9 cellular contexts compared by ENCODE assay signal in the genomic region with DNA sequence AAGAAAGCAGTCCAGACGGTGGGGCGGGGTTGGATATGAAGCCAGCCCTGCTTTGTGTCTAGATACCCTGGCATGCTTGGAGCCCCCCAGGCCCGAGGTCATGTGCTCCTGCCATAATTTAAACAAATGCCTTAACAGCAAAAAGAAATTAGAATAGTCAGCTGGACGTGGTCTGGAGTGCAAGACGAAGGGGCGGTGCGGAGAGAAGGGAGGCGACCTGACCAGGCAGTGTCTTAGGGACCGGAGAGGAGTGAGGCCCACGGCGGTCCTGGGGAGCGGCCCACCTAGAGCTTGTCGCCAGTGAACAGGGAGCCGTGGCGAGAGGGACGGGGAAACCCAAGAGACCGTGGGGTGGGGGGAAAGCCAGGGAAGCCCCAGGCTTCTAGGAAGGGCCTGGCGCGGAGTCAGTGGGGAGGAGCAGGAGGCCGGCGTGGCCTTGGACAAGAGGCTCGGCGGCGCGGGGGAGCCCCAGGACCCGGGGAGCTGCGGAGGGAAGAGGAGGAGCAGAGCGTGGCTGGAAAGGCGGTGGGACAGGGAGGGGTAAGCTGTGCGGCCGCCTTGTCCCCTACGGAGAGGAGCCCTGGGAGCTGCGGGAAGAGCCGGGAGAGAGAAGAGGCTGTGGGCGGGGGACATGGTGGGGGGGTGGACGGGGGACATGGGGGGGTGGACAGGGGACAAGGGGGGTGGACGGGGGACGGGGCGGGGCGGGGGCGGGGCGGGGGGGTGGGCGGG.
DNase-seq lines count a peak whose midpoint lies in the region; ATAC-seq and TF ChIP-seq lines count a peak whose summit lies in the region.
"Had no signal": no experiment of that assay in that cellular context is flagged by ENCODE, and none has a peak within 500 bp of the region (broad histone marks: within the 10 kb centered on the region; RNA-seq: fewer than 3 reads in every experiment).

No MANE protein-coding gene starts in this region.

- TF ChIP-seq EP300 in ovary (IDR thresholded peaks at IDR 0.05): no peak

- H3K36me3 Mint-ChIP-seq in activated T-helper 1 cell treated with anti-CD3 and anti-CD28 coated beads, Interleukin-12 subunit alpha, Interleukin-12 subunit beta, Interleukin-2, Interleukin-4 antibody, amounts not matched to agents 30 ng/mL and 10 ng/mL and 1 ng/mL, durations not matched to agents 14 hours and 24 hours and 36 hours (ENCODE audit: low read depth): no peaks in the 10 kb centered on the region

- H3K27ac ChIP-seq in ovary: peak overlapping the region; percentile 53 to 59
- H3K27ac ChIP-seq: heart left ventricle had no signal

- no peaks in the 10 kb centered on the region for H3K27me3 ChIP-seq in ovary

- no peaks in the 10 kb centered on the region for H3K9me3 Mint-ChIP-seq in activated T-helper 1 cell treated with anti-CD3 and anti-CD28 coated beads, Interleukin-12 subunit alpha, Interleukin-12 subunit beta, Interleukin-2, Interleukin-4 antibody, amounts not matched to agents 30 ng/mL and 10 ng/mL and 1 ng/mL, durations not matched to agents 14 hours and 24 hours and 36 hours

- peak overlapping the region; percentile 14 for H3K4me3 ChIP-seq in ovary

- ATAC-seq in GM19395 (IDR thresholded peaks at IDR 0.05; ENCODE audit: unreplicated experiment): no peak

- peak; percentile 46 for DNase-seq in NCI-H2227 treated with DMSO at 0.1 percent for 48 hours (lab: John Stamatoyannopoulos, UW)
- peak; percentile 23 for DNase-seq in iPS DF 19.7 (ENCODE audit: low read depth, low spot score)
- DNase-seq in ovary: peak; percentile 73 to 88 (median 84)
- no peak for DNase-seq in activated T-helper 1 cell treated with anti-CD3 and anti-CD28 coated beads, Interleukin-12 subunit alpha, Interleukin-12 subunit beta, Interleukin-2, Interleukin-4 antibody, amounts not matched to agents 30 ng/mL and 10 ng/mL and 1 ng/mL, durations not matched to agents 14 hours and 24 hours and 36 hours (ENCODE audit: low spot score)
- no peak for DNase-seq in NCI-H510A (lab: John Stamatoyannopoulos, UW)
- DNase-seq: activated CD4-positive, alpha-beta T cell treated with anti-CD3 and anti-CD28 coated beads for 48 hours; heart left ventricle had no signal

- WGBS in ovary, 3 donors: 3 to 5% (median 3%) methylated on average over 34 to 43 of the region's 43 CpGs

- H3K9me3 ChIP-seq in ES-I3 (ENCODE audit: control insufficient read depth, insufficient read depth, low read length) (no peaks in the 10 kb centered on the region), ovary (no peaks in the 10 kb centered on the region)
- H3K9me3 ChIP-seq: heart left ventricle had no signal

- intact Hi-C loops in ovary (cut with DNase I): no loop called here
- intact Hi-C loops in activated T-helper 1 cell treated with anti-CD3 and anti-CD28 coated beads, Interleukin-12 subunit alpha, Interleukin-12 subunit beta, Interleukin-2, Interleukin-4 antibody, amounts not matched to agents 30 ng/mL and 10 ng/mL and 1 ng/mL, durations not matched to agents 14 hours and 24 hours and 36 hours (cut with micrococcal nuclease): no loop called here

- TF ChIP-seq POLR2A in ovary (IDR thresholded peaks at IDR 0.05): no peak

- no peaks in the 10 kb centered on the region for H3K4me1 Mint-ChIP-seq in activated T-helper 1 cell treated with anti-CD3 and anti-CD28 coated beads, Interleukin-12 subunit alpha, Interleukin-12 subunit beta, Interleukin-2, Interleukin-4 antibody, amounts not matched to agents 30 ng/mL and 10 ng/mL and 1 ng/mL, durations not matched to agents 14 hours and 24 hours and 36 hours (ENCODE audit: low read depth)

- H3K36me3 ChIP-seq in ES-I3 (ENCODE audit: insufficient read depth, low read length): no peaks in the 10 kb centered on the region
- no peaks in the 10 kb centered on the region for H3K36me3 ChIP-seq in ovary
- H3K36me3 ChIP-seq: heart left ventricle had no signal

- H3K4me1 ChIP-seq in ES-I3 (ENCODE audit: insufficient read depth, low read length) (no peaks in the 10 kb centered on the region), ovary (ENCODE audit: insufficient read depth) (peaks cover 8% of the 10 kb centered on the region)

- H3K27ac Mint-ChIP-seq in activated T-helper 1 cell treated with anti-CD3 and anti-CD28 coated beads, Interleukin-12 subunit alpha, Interleukin-12 subunit beta, Interleukin-2, Interleukin-4 antibody, amounts not matched to agents 30 ng/mL and 10 ng/mL and 1 ng/mL, durations not matched to agents 14 hours and 24 hours and 36 hours: no peak overlapping the region

- no peak overlapping the region for H3K4me3 Mint-ChIP-seq in activated T-helper 1 cell treated with anti-CD3 and anti-CD28 coated beads, Interleukin-12 subunit alpha, Interleukin-12 subunit beta, Interleukin-2, Interleukin-4 antibody, amounts not matched to agents 30 ng/mL and 10 ng/mL and 1 ng/mL, durations not matched to agents 14 hours and 24 hours and 36 hours

- peaks cover 46% of the 10 kb centered on the region for H3K27me3 Mint-ChIP-seq in activated T-helper 1 cell treated with anti-CD3 and anti-CD28 coated beads, Interleukin-12 subunit alpha, Interleukin-12 subunit beta, Interleukin-2, Interleukin-4 antibody, amounts not matched to agents 30 ng/mL and 10 ng/mL and 1 ng/mL, durations not matched to agents 14 hours and 24 hours and 36 hours (ENCODE audit: insufficient read depth)

- peak overlapping the region; percentile 51; the same call in 1 of the 2 replicates for H3K9ac ChIP-seq in ES-I3 (ENCODE audit: low read depth, low read length)

- no peak for TF ChIP-seq CTCF in ovary (IDR thresholded peaks at IDR 0.05)

Comparison
In these comparisons a context has a peak if more than half of its experiments do, and no peak if none do; other contexts are left out.
1. DNase-seq: peak in NCI-H2227 treated with DMSO at 0.1 percent for 48 hours (single experiment), iPS DF 19.7 (single experiment) and ovary (5 of 5); none in activated T-helper 1 cell treated with anti-CD3 and anti-CD28 coated beads, Interleukin-12 subunit alpha, Interleukin-12 subunit beta, Interleukin-2, Interleukin-4 antibody, amounts not matched to agents 30 ng/mL and 10 ng/mL and 1 ng/mL, durations not matched to agents 14 hours and 24 hours and 36 hours (single experiment) and NCI-H510A (single experiment).